ENCODE assay signal across 18 cellular contexts in genomic region chr17:41347872-41348760, GRCh38. TPM values are rescaled to one million over a fixed set of nuclear protein-coding genes. Genes with fewer than 3 reads are reported as not detected.
DNase-seq lines count a peak whose midpoint lies in the region; ATAC-seq, FAIRE-seq and TF ChIP-seq lines count a peak whose summit lies in the region.
"Had no signal": no experiment of that assay in that cellular context is flagged by ENCODE, and none has a peak within 500 bp of the region (broad histone marks: within the 10 kb centered on the region; RNA-seq: fewer than 3 reads in every experiment).

No MANE protein-coding gene starts in this region.

- no TSS peak for BruUV-seq in HepG2 (replicated peaks; lab: Mats Ljungman, UMichigan)

- H3K4me2 ChIP-seq in HepG2 (ENCODE audit: low read depth, low read length), result no peak overlapping the region

- peak overlapping the region; percentile 63 for H3K27ac Mint-ChIP-seq in type B pancreatic cell

- WGBS in HepG2 (ENCODE audit: low lambda C conversion rate), result 31% methylated on average over 7 of the region's 7 CpGs

- H3K4me1 Mint-ChIP-seq in type B pancreatic cell (ENCODE audit: unreplicated experiment), result peaks cover 7% of the 10 kb centered on the region

- CTCF ChIA-PET in HepG2 (lab: Yijun Ruan, JAX; ENCODE audit: low intra/inter-chr PET ratio, low total read pairs), result no interaction called here

- H3K4me1 ChIP-seq in breast epithelium, result peaks cover 0 to 7% of the 10 kb centered on the region in 2 donors
- peaks cover 5% of the 10 kb centered on the region for H3K4me1 ChIP-seq in foreskin keratinocyte
- no peaks in the 10 kb centered on the region for H3K4me1 ChIP-seq in HepG2 (ENCODE audit: insufficient read depth, low read length)

- ATAC-seq in foreskin keratinocyte (peak; percentile 71), HepG2 (no peak)

- intact Hi-C loops in breast epithelium (cut with DNase I; ENCODE audit: low total_unique reads) (no loop called here), HepG2 (cut with micrococcal nuclease; ENCODE audit: unreplicated experiment) (no loop called here)

- no peak for TF ChIP-seq EP300 in HepG2 (IDR thresholded peaks at IDR 0.05; ENCODE audit: low read depth in 2 of 2, low read length in 2 of 2)
- TF ChIP-seq EP300 in HepG2 (CRISPR knock-in tag; IDR thresholded peaks at IDR 0.05; ENCODE audit: borderline replicate concordance), result no peak

- peaks cover 8% of the 10 kb centered on the region for H3K9me3 Mint-ChIP-seq in type B pancreatic cell

- in situ Hi-C loops in HepG2 (cut with HindIII; ENCODE audit: extremely low pct_ligation_motif_present, low pct_unique_long_range_greater_than_20kb), result no loop called here

- no peak for TF ChIP-seq RAD21 in HepG2 (CRISPR knock-in tag; IDR thresholded peaks at IDR 0.05)

- H4K20me1 ChIP-seq in HepG2 (ENCODE audit: insufficient read depth, low read length), result no peaks in the 10 kb centered on the region

- H3K27me3 Mint-ChIP-seq in type B pancreatic cell, result peaks cover 4% of the 10 kb centered on the region

- DNase-seq in NOMO-1 (lab: John Stamatoyannopoulos, UW; ENCODE audit: unreplicated experiment in 2 of 2) (peak; percentile 34 to 52), NOMO-1 treated with dmso at 0.1 percent for 144 hours (lab: John Stamatoyannopoulos, UW; ENCODE audit: unreplicated experiment) (no peak), breast epithelium (ENCODE audit: low spot score in 2 of 2) (no peak), foreskin keratinocyte (peak; percentile 77 to 86), type B pancreatic cell (ENCODE audit: extremely low spot score, unreplicated experiment) (no peak), HepG2 (ENCODE audit: low spot score) (no peak)
- no peak for DNase-seq in stimulated activated CD4-positive, alpha-beta T cell treated with anti-CD3 and anti-CD28 coated beads, Interleukin-15, amount 100 ng/mL, for 24 hours
- no peak for DNase-seq in stimulated activated CD4-positive, alpha-beta T cell treated with anti-CD3 and anti-CD28 coated beads, Interleukin-4, amount 100 ng/mL, for 1 hour
- DNase-seq: 8988T, COR-L47, IMR-90, Kasumi-1, NCI-H1436, NCI-H2029 treated with DMSO at 0.1 percent for 48 hours, NCI-H526 treated with DMSO at 0.1 percent for 48 hours, Right ventricle myocardium superior had no signal

- no peak for FAIRE-seq in HepG2 (lab: Jason Lieb, UNC)
- FAIRE-seq: H54 had no signal

- no peaks in the 10 kb centered on the region for H3K9me3 ChIP-seq in breast epithelium
- no peaks in the 10 kb centered on the region for H3K9me3 ChIP-seq in HepG2 (ENCODE audit: low read length)

- H3K4me3 Mint-ChIP-seq in type B pancreatic cell, result peak overlapping the region; percentile 27

- H3K4me3 ChIP-seq in breast epithelium (no peak overlapping the region), HepG2 (replicated peaks in 1 of 3; ENCODE audit: insufficient read depth in 1 of 3, low read depth in 2 of 3, low read length in 3 of 3) (no peak overlapping the region)

- no peak overlapping the region for H2AFZ ChIP-seq in HepG2 (ENCODE audit: low read length)

- TF ChIP-seq CTCF in breast epithelium (IDR thresholded peaks at IDR 0.05), result no peak
- TF ChIP-seq CTCF in foreskin keratinocyte (conservative IDR thresholded peaks at IDR 0.05), result peak; percentile 34
- no peak for TF ChIP-seq CTCF in type B pancreatic cell (conservative IDR thresholded peaks at IDR 0.05)
- no peak for TF ChIP-seq CTCF in HepG2 (CRISPR knock-in tag; IDR thresholded peaks at IDR 0.05)

- H3K9ac ChIP-seq in HepG2 (ENCODE audit: insufficient read depth, low read depth, low read length), result no peak overlapping the region

- H3K36me3 ChIP-seq in breast epithelium (no peaks in the 10 kb centered on the region), HepG2 (replicated peaks in 1 of 2; ENCODE audit: control insufficient read depth in 1 of 2, insufficient read depth in 2 of 2, low read length in 2 of 2) (no peaks in the 10 kb centered on the region)

- H3K36me3 Mint-ChIP-seq in type B pancreatic cell, result no peaks in the 10 kb centered on the region

- H3K27ac ChIP-seq in breast epithelium (peak overlapping the region; percentile 27 to 38), foreskin keratinocyte (peak overlapping the region; percentile 35), HepG2 (ENCODE audit: extremely low read length, insufficient read depth, low read length) (no peak overlapping the region)
- H3K27ac ChIP-seq: C4-2B had no signal

- no peaks in the 10 kb centered on the region for H3K79me2 ChIP-seq in HepG2 (ENCODE audit: insufficient read depth, low read length)

- TF ChIP-seq POLR2A in breast epithelium (IDR thresholded peaks at IDR 0.05), result no peak
- no peak for TF ChIP-seq POLR2A in HepG2 (IDR thresholded peaks at IDR 0.05; ENCODE audit: insufficient read depth in 1 of 2, low read depth in 2 of 2, low read length in 2 of 2)

- no peaks in the 10 kb centered on the region for H3K27me3 ChIP-seq in breast epithelium
- no peaks in the 10 kb centered on the region for H3K27me3 ChIP-seq in foreskin keratinocyte
- H3K27me3 ChIP-seq in HepG2 (ENCODE audit: control insufficient read depth in 1 of 2, insufficient read depth in 2 of 2, low read length in 2 of 2), result peaks cover 0 to 7% of the 10 kb centered on the region in 2 experiments; a peak in 3 of 5 replicates

- POLR2A ChIA-PET in HepG2 (lab: Yijun Ruan, JAX), result no interaction called here

RNA-seq across cellular contexts. Expression of gene KRT33A, which starts 2.5 kb away (rescaled TPM):
- total RNA-seq in breast epithelium (not detected), foreskin keratinocyte (not detected in 2 replicates), type B pancreatic cell (ENCODE audit: low replicate concordance) (0.24 and 1.9 TPM in 2 replicates), HepG2 (2016; rRNA removed; fragmentation: Illumina TruSeq; extraction: Trizol) (not detected in 2 replicates)
- polyA plus RNA-seq in foreskin keratinocyte (not detected in 2 replicates), HepG2 (2011; rRNA removed) (not detected in 2 replicates)
- not detected in 2 replicates for total RNA-seq in HepG2 (2016; cell fraction: cytosol; rRNA removed; fragmentation: Illumina TruSeq; extraction: Trizol; ENCODE audit: low read depth)
- total RNA-seq in HepG2 (2016; cell fraction: insoluble cytoplasmic fraction; rRNA removed; fragmentation: Illumina TruSeq; extraction: Trizol), result not detected in 2 replicates
- not detected in 2 replicates for total RNA-seq in HepG2 (2016; cell fraction: membrane; rRNA removed; fragmentation: Illumina TruSeq; extraction: Trizol)
- not detected in 2 replicates for total RNA-seq in HepG2 (2016; cell fraction: nucleus; rRNA removed; fragmentation: Illumina TruSeq; extraction: Trizol)
- 0.04 TPM in 1 of 2 replicates, not detected in the other for polyA plus RNA-seq in HepG2 (2011; cell fraction: cytosol; rRNA removed)
- polyA plus RNA-seq in HepG2 (2011; cell fraction: nucleus; rRNA removed), result not detected in 2 replicates
- not detected in 2 replicates for polyA plus RNA-seq in HepG2 (2012)
- not detected in 2 replicates for polyA plus RNA-seq in HepG2 (2016; cell fraction: cytosol; fragmentation: Illumina TruSeq; extraction: Trizol; ENCODE audit: low read depth)
- not detected in 2 replicates for polyA plus RNA-seq in HepG2 (2016; cell fraction: insoluble cytoplasmic fraction; fragmentation: Illumina TruSeq; extraction: Trizol; ENCODE audit: low read depth)
- polyA plus RNA-seq in HepG2 (2016; cell fraction: membrane; fragmentation: Illumina TruSeq; extraction: Trizol; ENCODE audit: low read depth), result not detected in 2 replicates
- polyA plus RNA-seq in HepG2 (2016; cell fraction: nucleus; fragmentation: Illumina TruSeq; extraction: Trizol; ENCODE audit: insufficient read depth, low read depth), result not detected in 2 replicates
- not detected in 2 replicates for polyA minus RNA-seq in HepG2 (2011; rRNA and poly(A)+ RNA removed; ENCODE audit: low replicate concordance)
- not detected in 2 replicates for polyA minus RNA-seq in HepG2 (2011; cell fraction: cytosol; rRNA and poly(A)+ RNA removed)
- polyA minus RNA-seq in HepG2 (2011; cell fraction: nucleus; rRNA and poly(A)+ RNA removed), result not detected in 2 replicates
- total RNA-seq: IMR-90, Right ventricle myocardium superior had no signal
- polyA plus RNA-seq: IMR-90 had no signal

RNA-seq across cellular contexts. Expression of gene KRT33B, which starts 21.5 kb away (rescaled TPM):
- total RNA-seq in breast epithelium, result not detected
- total RNA-seq in foreskin keratinocyte, result 0.31 and 0.60 TPM in 2 replicates
- 0.32 and 0.57 TPM in 2 replicates for polyA plus RNA-seq in foreskin keratinocyte
- not detected in 2 replicates for total RNA-seq in type B pancreatic cell (ENCODE audit: low replicate concordance)
- total RNA-seq in HepG2 (2016; rRNA removed; fragmentation: Illumina TruSeq; extraction: Trizol), result not detected in 2 replicates
- not detected in 2 replicates for total RNA-seq in HepG2 (2016; cell fraction: cytosol; rRNA removed; fragmentation: Illumina TruSeq; extraction: Trizol; ENCODE audit: low read depth)
- not detected in 2 replicates for total RNA-seq in HepG2 (2016; cell fraction: insoluble cytoplasmic fraction; rRNA removed; fragmentation: Illumina TruSeq; extraction: Trizol)
- not detected in 2 replicates for total RNA-seq in HepG2 (2016; cell fraction: membrane; rRNA removed; fragmentation: Illumina TruSeq; extraction: Trizol)
- total RNA-seq in HepG2 (2016; cell fraction: nucleus; rRNA removed; fragmentation: Illumina TruSeq; extraction: Trizol), result not detected in 2 replicates
- not detected in 2 replicates for polyA plus RNA-seq in HepG2 (2011; rRNA removed)
- not detected in 2 replicates for polyA plus RNA-seq in HepG2 (2011; cell fraction: cytosol; rRNA removed)
- not detected in 2 replicates for polyA plus RNA-seq in HepG2 (2011; cell fraction: nucleus; rRNA removed)
- polyA plus RNA-seq in HepG2 (2012), result not detected in 2 replicates
- polyA plus RNA-seq in HepG2 (2016; cell fraction: cytosol; fragmentation: Illumina TruSeq; extraction: Trizol; ENCODE audit: low read depth), result not detected in 2 replicates
- polyA plus RNA-seq in HepG2 (2016; cell fraction: insoluble cytoplasmic fraction; fragmentation: Illumina TruSeq; extraction: Trizol; ENCODE audit: low read depth), result not detected in 2 replicates
- polyA plus RNA-seq in HepG2 (2016; cell fraction: membrane; fragmentation: Illumina TruSeq; extraction: Trizol; ENCODE audit: low read depth), result not detected in 2 replicates
- not detected in 2 replicates for polyA plus RNA-seq in HepG2 (2016; cell fraction: nucleus; fragmentation: Illumina TruSeq; extraction: Trizol; ENCODE audit: insufficient read depth, low read depth)
- 0.16 TPM in 1 of 2 replicates, not detected in the other for polyA minus RNA-seq in HepG2 (2011; rRNA and poly(A)+ RNA removed; ENCODE audit: low replicate concordance)
- polyA minus RNA-seq in HepG2 (2011; cell fraction: cytosol; rRNA and poly(A)+ RNA removed), result not detected in 2 replicates
- not detected in 2 replicates for polyA minus RNA-seq in HepG2 (2011; cell fraction: nucleus; rRNA and poly(A)+ RNA removed)
- total RNA-seq: Right ventricle myocardium superior had no signal

RNA-seq across cellular contexts. Expression of gene KRTAP17-1, which starts 32.6 kb away (rescaled TPM):
- total RNA-seq in breast epithelium (not detected), foreskin keratinocyte (not detected in 2 replicates), type B pancreatic cell (ENCODE audit: low replicate concordance) (not detected in 2 replicates), HepG2 (2016; rRNA removed; fragmentation: Illumina TruSeq; extraction: Trizol) (not detected in 2 replicates)
- polyA plus RNA-seq in foreskin keratinocyte (not detected in 2 replicates), HepG2 (2011; rRNA removed) (not detected in 2 replicates)
- total RNA-seq in HepG2 (2016; cell fraction: cytosol; rRNA removed; fragmentation: Illumina TruSeq; extraction: Trizol; ENCODE audit: low read depth), result not detected in 2 replicates
- not detected in 2 replicates for total RNA-seq in HepG2 (2016; cell fraction: insoluble cytoplasmic fraction; rRNA removed; fragmentation: Illumina TruSeq; extraction: Trizol)
- total RNA-seq in HepG2 (2016; cell fraction: membrane; rRNA removed; fragmentation: Illumina TruSeq; extraction: Trizol), result not detected in 2 replicates
- total RNA-seq in HepG2 (2016; cell fraction: nucleus; rRNA removed; fragmentation: Illumina TruSeq; extraction: Trizol), result not detected in 2 replicates
- not detected in 2 replicates for polyA plus RNA-seq in HepG2 (2011; cell fraction: cytosol; rRNA removed)
- polyA plus RNA-seq in HepG2 (2011; cell fraction: nucleus; rRNA removed), result not detected in 2 replicates
- polyA plus RNA-seq in HepG2 (2012), result not detected in 2 replicates
- not detected in 2 replicates for polyA plus RNA-seq in HepG2 (2016; cell fraction: cytosol; fragmentation: Illumina TruSeq; extraction: Trizol; ENCODE audit: low read depth)
- polyA plus RNA-seq in HepG2 (2016; cell fraction: insoluble cytoplasmic fraction; fragmentation: Illumina TruSeq; extraction: Trizol; ENCODE audit: low read depth), result not detected in 2 replicates
- polyA plus RNA-seq in HepG2 (2016; cell fraction: membrane; fragmentation: Illumina TruSeq; extraction: Trizol; ENCODE audit: low read depth), result not detected in 2 replicates
- not detected in 2 replicates for polyA plus RNA-seq in HepG2 (2016; cell fraction: nucleus; fragmentation: Illumina TruSeq; extraction: Trizol; ENCODE audit: insufficient read depth, low read depth)
- polyA minus RNA-seq in HepG2 (2011; rRNA and poly(A)+ RNA removed; ENCODE audit: low replicate concordance), result not detected in 2 replicates
- polyA minus RNA-seq in HepG2 (2011; cell fraction: cytosol; rRNA and poly(A)+ RNA removed), result not detected in 2 replicates
- not detected in 2 replicates for polyA minus RNA-seq in HepG2 (2011; cell fraction: nucleus; rRNA and poly(A)+ RNA removed)
- total RNA-seq: IMR-90, Right ventricle myocardium superior had no signal
- polyA plus RNA-seq: IMR-90 had no signal

RNA-seq across cellular contexts. Expression of gene KRT34, which starts 34.0 kb away (rescaled TPM):
- total RNA-seq in breast epithelium (not detected), foreskin keratinocyte (11.8 and 20.8 TPM in 2 replicates), type B pancreatic cell (ENCODE audit: low replicate concordance) (not detected in 2 replicates), HepG2 (2016; rRNA removed; fragmentation: Illumina TruSeq; extraction: Trizol) (not detected in 2 replicates)
- polyA plus RNA-seq in foreskin keratinocyte (12.5 and 21.0 TPM in 2 replicates), HepG2 (2011; rRNA removed) (0.05 TPM in 1 of 2 replicates, not detected in the other)
- total RNA-seq in HepG2 (2016; cell fraction: cytosol; rRNA removed; fragmentation: Illumina TruSeq; extraction: Trizol; ENCODE audit: low read depth), result not detected in 2 replicates
- total RNA-seq in HepG2 (2016; cell fraction: insoluble cytoplasmic fraction; rRNA removed; fragmentation: Illumina TruSeq; extraction: Trizol), result not detected in 2 replicates
- not detected in 2 replicates for total RNA-seq in HepG2 (2016; cell fraction: membrane; rRNA removed; fragmentation: Illumina TruSeq; extraction: Trizol)
- total RNA-seq in HepG2 (2016; cell fraction: nucleus; rRNA removed; fragmentation: Illumina TruSeq; extraction: Trizol), result not detected in 2 replicates
- polyA plus RNA-seq in HepG2 (2011; cell fraction: cytosol; rRNA removed), result not detected in 2 replicates
- polyA plus RNA-seq in HepG2 (2011; cell fraction: nucleus; rRNA removed), result not detected in 2 replicates
- polyA plus RNA-seq in HepG2 (2012), result not detected in 2 replicates
- not detected in 2 replicates for polyA plus RNA-seq in HepG2 (2016; cell fraction: cytosol; fragmentation: Illumina TruSeq; extraction: Trizol; ENCODE audit: low read depth)
- not detected in 2 replicates for polyA plus RNA-seq in HepG2 (2016; cell fraction: insoluble cytoplasmic fraction; fragmentation: Illumina TruSeq; extraction: Trizol; ENCODE audit: low read depth)
- polyA plus RNA-seq in HepG2 (2016; cell fraction: membrane; fragmentation: Illumina TruSeq; extraction: Trizol; ENCODE audit: low read depth), result not detected in 2 replicates
- not detected in 2 replicates for polyA plus RNA-seq in HepG2 (2016; cell fraction: nucleus; fragmentation: Illumina TruSeq; extraction: Trizol; ENCODE audit: insufficient read depth, low read depth)
- polyA minus RNA-seq in HepG2 (2011; rRNA and poly(A)+ RNA removed; ENCODE audit: low replicate concordance), result 0.19 TPM in 1 of 2 replicates, not detected in the other
- polyA minus RNA-seq in HepG2 (2011; cell fraction: cytosol; rRNA and poly(A)+ RNA removed), result not detected in 2 replicates
- not detected in 2 replicates for polyA minus RNA-seq in HepG2 (2011; cell fraction: nucleus; rRNA and poly(A)+ RNA removed)
- total RNA-seq: Right ventricle myocardium superior had no signal

RNA-seq across cellular contexts. Expression of gene KRTAP16-1, which starts 39.0 kb away (rescaled TPM):
- total RNA-seq in breast epithelium (not detected), foreskin keratinocyte (not detected in 2 replicates), type B pancreatic cell (ENCODE audit: low replicate concordance) (not detected in 2 replicates), HepG2 (2016; rRNA removed; fragmentation: Illumina TruSeq; extraction: Trizol) (not detected in 2 replicates)
- polyA plus RNA-seq in foreskin keratinocyte (not detected in 2 replicates), HepG2 (2011; rRNA removed) (not detected in 2 replicates)
- not detected in 2 replicates for total RNA-seq in HepG2 (2016; cell fraction: cytosol; rRNA removed; fragmentation: Illumina TruSeq; extraction: Trizol; ENCODE audit: low read depth)
- total RNA-seq in HepG2 (2016; cell fraction: insoluble cytoplasmic fraction; rRNA removed; fragmentation: Illumina TruSeq; extraction: Trizol), result not detected in 2 replicates
- total RNA-seq in HepG2 (2016; cell fraction: membrane; rRNA removed; fragmentation: Illumina TruSeq; extraction: Trizol), result not detected in 2 replicates
- total RNA-seq in HepG2 (2016; cell fraction: nucleus; rRNA removed; fragmentation: Illumina TruSeq; extraction: Trizol), result not detected in 2 replicates
- not detected in 2 replicates for polyA plus RNA-seq in HepG2 (2011; cell fraction: cytosol; rRNA removed)
- not detected in 2 replicates for polyA plus RNA-seq in HepG2 (2011; cell fraction: nucleus; rRNA removed)
- polyA plus RNA-seq in HepG2 (2012), result not detected in 2 replicates
- not detected in 2 replicates for polyA plus RNA-seq in HepG2 (2016; cell fraction: cytosol; fragmentation: Illumina TruSeq; extraction: Trizol; ENCODE audit: low read depth)
- not detected in 2 replicates for polyA plus RNA-seq in HepG2 (2016; cell fraction: insoluble cytoplasmic fraction; fragmentation: Illumina TruSeq; extraction: Trizol; ENCODE audit: low read depth)
- not detected in 2 replicates for polyA plus RNA-seq in HepG2 (2016; cell fraction: membrane; fragmentation: Illumina TruSeq; extraction: Trizol; ENCODE audit: low read depth)
- polyA plus RNA-seq in HepG2 (2016; cell fraction: nucleus; fragmentation: Illumina TruSeq; extraction: Trizol; ENCODE audit: insufficient read depth, low read depth), result not detected in 2 replicates
- polyA minus RNA-seq in HepG2 (2011; rRNA and poly(A)+ RNA removed; ENCODE audit: low replicate concordance), result not detected in 2 replicates
- polyA minus RNA-seq in HepG2 (2011; cell fraction: cytosol; rRNA and poly(A)+ RNA removed), result not detected in 2 replicates
- not detected in 2 replicates for polyA minus RNA-seq in HepG2 (2011; cell fraction: nucleus; rRNA and poly(A)+ RNA removed)
- total RNA-seq: IMR-90, Right ventricle myocardium superior had no signal
- polyA plus RNA-seq: IMR-90 had no signal

Comparison
In these comparisons a context has a peak if more than half of its experiments do, and no peak if none do; other contexts are left out.
1. DNase-seq: peak in NOMO-1 (2 of 2) and foreskin keratinocyte (2 of 2); none in NOMO-1 treated with dmso at 0.1 percent for 144 hours (single experiment), breast epithelium (0 of 2), type B pancreatic cell (single experiment), stimulated activated CD4-positive, alpha-beta T cell treated with anti-CD3 and anti-CD28 coated beads, Interleukin-15, amount 100 ng/mL, for 24 hours (single experiment), HepG2 (single experiment) and stimulated activated CD4-positive, alpha-beta T cell treated with anti-CD3 and anti-CD28 coated beads, Interleukin-4, amount 100 ng/mL, for 1 hour (single experiment).